Comparison of ENCODE assay signal across 26 cellular contexts in genomic region chr4:147996840-147997239, GRCh38.
"Had no signal": no experiment of that assay in that cellular context is flagged by ENCODE, and none has a peak within 500 bp of the region (broad histone marks: within the 10 kb centered on the region; RNA-seq: fewer than 3 reads in every experiment).

No MANE protein-coding gene starts in this region.

- H2AFZ ChIP-seq: hepatocyte had no signal

- H3K27ac ChIP-seq: dorsolateral prefrontal cortex, epithelial cell of prostate, hepatocyte, left lung, lower lobe of right lung, neutrophil, pancreas, stomach, testis, tibial artery had no signal

- H3K9me3 Mint-ChIP-seq: central memory CD8-positive, alpha-beta T cell; natural killer cell; neural crest cell; stimulated activated effector memory CD8-positive, alpha-beta T cell treated with anti-CD3 and anti-CD28 coated beads, Interleukin-12 subunit alpha, Interleukin-12 subunit beta, amount 100 ng/mL, for 72 hours; type B pancreatic cell had no signal

- H3K27ac Mint-ChIP-seq: natural killer cell; stimulated activated effector memory CD8-positive, alpha-beta T cell treated with anti-CD3 and anti-CD28 coated beads, Interleukin-12 subunit alpha, Interleukin-12 subunit beta, amount 100 ng/mL, for 72 hours; type B pancreatic cell had no signal

- H3K36me3 Mint-ChIP-seq: natural killer cell; stimulated activated effector memory CD8-positive, alpha-beta T cell treated with anti-CD3 and anti-CD28 coated beads, Interleukin-12 subunit alpha, Interleukin-12 subunit beta, amount 100 ng/mL, for 72 hours had no signal

- H3K4me2 ChIP-seq: hepatocyte had no signal

- H3K27me3 Mint-ChIP-seq: central memory CD8-positive, alpha-beta T cell; type B pancreatic cell had no signal

- H3K4me1 Mint-ChIP-seq: central memory CD8-positive, alpha-beta T cell; stimulated activated effector memory CD8-positive, alpha-beta T cell treated with anti-CD3 and anti-CD28 coated beads, Interleukin-12 subunit alpha, Interleukin-12 subunit beta, amount 100 ng/mL, for 72 hours had no signal

- H3K27me3 ChIP-seq: dorsolateral prefrontal cortex, hepatocyte, left lung, neutrophil, pancreas, sigmoid colon, stomach, testis, tibial artery had no signal

- H3K4me3 Mint-ChIP-seq: central memory CD8-positive, alpha-beta T cell; natural killer cell; neural crest cell; stimulated activated effector memory CD8-positive, alpha-beta T cell treated with anti-CD3 and anti-CD28 coated beads, Interleukin-12 subunit alpha, Interleukin-12 subunit beta, amount 100 ng/mL, for 72 hours; type B pancreatic cell had no signal

- H3K4me3 ChIP-seq: dorsolateral prefrontal cortex, hepatocyte, left lung, lower lobe of right lung, pancreas, sigmoid colon, stomach, testis, tibial artery had no signal

- H3K9me3 ChIP-seq: lower lobe of right lung, neutrophil, pancreas, sigmoid colon, stomach, testis, tibial artery had no signal

- H3K4me1 ChIP-seq: left lung, lower lobe of right lung, pancreas had no signal

- DNase-seq: cortex of kidney; dorsolateral prefrontal cortex; effector CD4-positive, alpha-beta T cell; foreskin melanocyte; kidney; left lung; lower lobe of right lung; natural killer cell; pancreas; retina; sigmoid colon; stimulated activated CD4-positive, alpha-beta T cell treated with anti-CD3 and anti-CD28 coated beads, Interleukin-2, amount 100 ng/mL, for 24 hours; stimulated activated CD4-positive, alpha-beta T cell treated with anti-CD3 and anti-CD28 coated beads, Interleukin-4, amount 100 ng/mL, for 24 hours; stimulated activated naive CD4-positive, alpha-beta T cell treated with Interleukin-2 at 50 U/mL for 16 hours; stomach; substantia nigra; testis; tibial artery had no signal

- ATAC-seq: esophagus mucosa; left lung; lower lobe of right lung; natural killer cell; pancreas; stimulated activated effector memory CD8-positive, alpha-beta T cell treated with anti-CD3 and anti-CD28 coated beads, Interleukin-12 subunit alpha, Interleukin-12 subunit beta, amount 100 ng/mL, for 72 hours had no signal

- H3K36me3 ChIP-seq: lower lobe of right lung, neutrophil, pancreas, sigmoid colon had no signal
